ENCODE assay signal across 9 cellular contexts in the genomic region with DNA sequence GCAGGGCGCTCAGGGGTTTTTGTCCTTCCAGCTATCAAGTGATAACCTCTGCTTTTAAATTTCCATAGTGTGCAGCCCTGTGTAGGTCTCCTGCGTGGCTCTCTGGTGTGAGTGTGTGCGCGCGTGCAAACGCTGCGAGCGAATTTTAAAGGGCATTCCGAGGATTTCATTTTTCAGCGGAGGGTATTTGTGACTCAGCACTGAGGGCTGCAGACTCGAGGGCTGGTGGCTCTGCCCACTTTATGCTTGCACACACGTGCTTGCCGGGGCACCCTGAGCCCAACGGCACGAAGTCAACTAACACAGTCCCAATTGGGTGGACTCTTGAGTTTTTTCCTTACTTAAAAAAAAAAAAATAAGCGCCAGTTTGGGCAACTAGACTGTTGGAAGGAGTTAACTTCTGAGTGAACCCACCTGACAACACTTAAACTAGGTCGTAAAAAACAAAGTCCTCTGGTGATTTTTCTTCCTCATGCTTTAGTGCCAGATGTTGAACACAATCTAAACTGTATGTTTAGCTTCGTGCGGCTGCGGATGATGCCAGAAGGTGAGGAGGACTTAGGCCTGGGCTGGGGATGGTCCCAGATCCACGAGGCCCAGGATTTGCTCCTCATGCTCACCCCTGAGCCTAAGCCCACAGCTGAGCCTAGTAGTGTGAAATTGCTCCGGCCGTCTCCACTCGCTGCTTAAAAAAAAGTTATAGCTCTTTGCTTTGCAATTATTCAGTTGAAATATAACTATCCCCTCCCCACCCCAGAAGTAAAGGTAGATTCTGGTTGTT. TPM values are rescaled to one million over a fixed set of nuclear protein-coding genes. Genes with fewer than 3 reads are reported as not detected.
DNase-seq lines count a peak whose midpoint lies in the region; ATAC-seq and TF ChIP-seq lines count a peak whose summit lies in the region.
"Had no signal": no experiment of that assay in that cellular context is flagged by ENCODE, and none has a peak within 500 bp of the region (broad histone marks: within the 10 kb centered on the region; RNA-seq: fewer than 3 reads in every experiment).

No MANE protein-coding gene starts in this region.

- ATAC-seq in SK-N-SH treated with all-trans-retinoic acid at 6 μM for 48 hours: no peak
- ATAC-seq in stimulated activated effector memory CD8-positive, alpha-beta T cell treated with anti-CD3 and anti-CD28 coated beads, Interleukin-12 subunit alpha, Interleukin-12 subunit beta, amount 100 ng/mL, for 72 hours: no peak
- ATAC-seq in GM18870 (IDR thresholded peaks at IDR 0.05; ENCODE audit: unreplicated experiment): no peak

- H3K79me2 ChIP-seq in SK-N-SH (ENCODE audit: insufficient read depth) (no peaks in the 10 kb centered on the region), hepatocyte (peaks cover 3% of the 10 kb centered on the region)

- POLR2A ChIA-PET in SK-N-SH (lab: Yijun Ruan, JAX): no interaction called here

- no peak for TF ChIP-seq RAD21 in SK-N-SH (IDR thresholded peaks at IDR 0.05; ENCODE audit: low read length)

- H3K9ac ChIP-seq in SK-N-SH (no peak overlapping the region), SK-N-MC (ENCODE audit: insufficient read length) (no peak overlapping the region)

- H4K20me1 ChIP-seq in SK-N-SH (ENCODE audit: insufficient read depth): no peaks in the 10 kb centered on the region
- no peaks in the 10 kb centered on the region for H4K20me1 ChIP-seq in hepatocyte (ENCODE audit: insufficient read depth, poor library complexity, severe bottlenecking)

- peak overlapping the region; percentile 49 to 53; a peak in 3 of 4 replicates for H3K4me3 ChIP-seq in SK-N-SH (ENCODE audit: low read depth in 2 of 2, low read length in 1 of 2)
- H3K4me3 ChIP-seq in SK-N-MC: peak overlapping the region; percentile 81
- H3K4me3 ChIP-seq in hepatocyte: peak overlapping the region; percentile 79

- H3K9me3 Mint-ChIP-seq in stimulated activated effector memory CD8-positive, alpha-beta T cell treated with anti-CD3 and anti-CD28 coated beads, Interleukin-12 subunit alpha, Interleukin-12 subunit beta, amount 100 ng/mL, for 72 hours: no peaks in the 10 kb centered on the region

- no peaks in the 10 kb centered on the region for H3K36me3 ChIP-seq in SK-N-SH (replicated peaks in 1 of 2; ENCODE audit: control insufficient read depth in 1 of 2, insufficient read depth in 2 of 2, low read length in 1 of 2)
- no peaks in the 10 kb centered on the region for H3K36me3 ChIP-seq in SK-N-MC (ENCODE audit: insufficient read depth, low read length)
- H3K36me3 ChIP-seq in hepatocyte (replicated peaks; ENCODE audit: insufficient read depth, low read depth): no peaks in the 10 kb centered on the region

- H2AFZ ChIP-seq in SK-N-SH (ENCODE audit: low read depth) (no peak overlapping the region), hepatocyte (peak overlapping the region; percentile 21)

- peaks cover 86% of the 10 kb centered on the region for H3K27me3 ChIP-seq in SK-N-SH (ENCODE audit: insufficient read depth)
- peaks cover 18% of the 10 kb centered on the region for H3K27me3 ChIP-seq in hepatocyte

- DNase-seq in SK-N-SH (no peak), SK-N-MC (ENCODE audit: low read depth, low spot score) (no peak), hepatocyte (ENCODE audit: low spot score) (no peak), amniotic stem cell (lab: John Stamatoyannopoulos, UW) (no peak), foreskin melanocyte (no peak)
- DNase-seq in stimulated activated effector memory CD8-positive, alpha-beta T cell treated with anti-CD3 and anti-CD28 coated beads, Interleukin-12 subunit alpha, Interleukin-12 subunit beta, amount 100 ng/mL, for 72 hours (ENCODE audit: low spot score in 2 of 2): no peak
- DNase-seq: DND-41 had no signal

- H3K4me1 Mint-ChIP-seq in stimulated activated effector memory CD8-positive, alpha-beta T cell treated with anti-CD3 and anti-CD28 coated beads, Interleukin-12 subunit alpha, Interleukin-12 subunit beta, amount 100 ng/mL, for 72 hours: peaks cover 45% of the 10 kb centered on the region

- no peak for TF ChIP-seq EP300 in SK-N-SH (IDR thresholded peaks at IDR 0.05; ENCODE audit: borderline replicate concordance in 1 of 2, low read depth in 1 of 2, low read length in 1 of 2)

- H3K27ac ChIP-seq in SK-N-SH (ENCODE audit: low read depth in 2 of 2, low read length in 1 of 2) (no peak overlapping the region), SK-N-MC (no peak overlapping the region), hepatocyte (no peak overlapping the region)

- no peaks in the 10 kb centered on the region for H3K9me2 ChIP-seq in SK-N-SH
- no peaks in the 10 kb centered on the region for H3K9me2 ChIP-seq in hepatocyte (replicated peaks; ENCODE audit: insufficient read depth)

- H3K4me3 Mint-ChIP-seq in stimulated activated effector memory CD8-positive, alpha-beta T cell treated with anti-CD3 and anti-CD28 coated beads, Interleukin-12 subunit alpha, Interleukin-12 subunit beta, amount 100 ng/mL, for 72 hours: peak overlapping the region; percentile 85

- H3K4me1 ChIP-seq in SK-N-SH (ENCODE audit: control insufficient read depth in 1 of 2, insufficient read depth in 2 of 2, low read depth in 1 of 2, low read length in 1 of 2) (peaks cover 3 to 8% of the 10 kb centered on the region in 2 experiments; a peak in 3 of 4 replicates), hepatocyte (ENCODE audit: insufficient read depth) (peaks cover 23% of the 10 kb centered on the region)

- peak overlapping the region; percentile 89 for H3K4me2 ChIP-seq in SK-N-SH
- peak overlapping the region; percentile 98 for H3K4me2 ChIP-seq in hepatocyte

- no peak overlapping the region for H3K27ac Mint-ChIP-seq in stimulated activated effector memory CD8-positive, alpha-beta T cell treated with anti-CD3 and anti-CD28 coated beads, Interleukin-12 subunit alpha, Interleukin-12 subunit beta, amount 100 ng/mL, for 72 hours

- TF ChIP-seq CTCF in SK-N-SH (IDR thresholded peaks at IDR 0.05) (no peak), hepatocyte (IDR thresholded peaks at IDR 0.05; ENCODE audit: poor library complexity) (no peak)

- WGBS in SK-N-SH (ENCODE audit: low lambda C conversion rate): 11% methylated on average over 22 of the region's 24 CpGs
- WGBS in hepatocyte (ENCODE audit: low lambda C conversion rate, missing lambda C conversion rate): 5% methylated on average over 24 of the region's 24 CpGs

- H3F3A ChIP-seq in SK-N-SH (replicated peaks; ENCODE audit: insufficient read depth): peaks cover 8% of the 10 kb centered on the region

- CTCF ChIA-PET in SK-N-SH (lab: Yijun Ruan, JAX): interaction anchor here (1.3 kb wide), 1 partner anchor 9 kb away, joined by 4 read pairs; no protein-coding TSS in a partner anchor

- H3K36me3 Mint-ChIP-seq in stimulated activated effector memory CD8-positive, alpha-beta T cell treated with anti-CD3 and anti-CD28 coated beads, Interleukin-12 subunit alpha, Interleukin-12 subunit beta, amount 100 ng/mL, for 72 hours: no peaks in the 10 kb centered on the region

- no peaks in the 10 kb centered on the region for H3K9me3 ChIP-seq in SK-N-SH
- H3K9me3 ChIP-seq in SK-N-MC (ENCODE audit: low read depth, low read length): no peaks in the 10 kb centered on the region
- no peaks in the 10 kb centered on the region for H3K9me3 ChIP-seq in hepatocyte (ENCODE audit: low read depth)

TF ChIP-seq in SK-N-SH, 30 proteins besides CTCF, POLR2A, EP300 and RAD21 (continues in another document):
- TF ChIP-seq GATA2 (CRISPR knock-in tag; IDR thresholded peaks at IDR 0.05) (no peak), FOSL2 (IDR thresholded peaks at IDR 0.05; ENCODE audit: borderline replicate concordance, low read depth) (no peak), JUND (IDR thresholded peaks at IDR 0.05) (no peak), FOXJ3 (CRISPR knock-in tag; IDR thresholded peaks at IDR 0.05) (no peak), POLR2AphosphoS5 (IDR thresholded peaks at IDR 0.05; ENCODE audit: low read depth, low read length) (no peak), ELF1 (IDR thresholded peaks at IDR 0.05) (no peak)

TF ChIP-seq in SK-N-SH treated with all-trans-retinoic acid at 6 μM for 48 hours, 23 proteins besides CTCF, POLR2A, EP300 and RAD21 (continues in another document):
- TF ChIP-seq SNAI2 (CRISPR knock-in tag; IDR thresholded peaks at IDR 0.05) (no peak), TOX (CRISPR knock-in tag; IDR thresholded peaks at IDR 0.05; ENCODE audit: borderline replicate concordance) (no peak), TCF4 (CRISPR knock-in tag; IDR thresholded peaks at IDR 0.05; ENCODE audit: borderline replicate concordance) (no peak), ZNF70 (CRISPR knock-in tag; IDR thresholded peaks at IDR 0.05) (no peak), PPARA (CRISPR knock-in tag; IDR thresholded peaks at IDR 0.05; ENCODE audit: borderline replicate concordance) (no peak), RARB (CRISPR knock-in tag; IDR thresholded peaks at IDR 0.05) (no peak), ZNF565 (CRISPR knock-in tag; conservative IDR thresholded peaks at IDR 0.05; ENCODE audit: low read depth) (no peak)
- TF ChIP-seq, protein P1, sequence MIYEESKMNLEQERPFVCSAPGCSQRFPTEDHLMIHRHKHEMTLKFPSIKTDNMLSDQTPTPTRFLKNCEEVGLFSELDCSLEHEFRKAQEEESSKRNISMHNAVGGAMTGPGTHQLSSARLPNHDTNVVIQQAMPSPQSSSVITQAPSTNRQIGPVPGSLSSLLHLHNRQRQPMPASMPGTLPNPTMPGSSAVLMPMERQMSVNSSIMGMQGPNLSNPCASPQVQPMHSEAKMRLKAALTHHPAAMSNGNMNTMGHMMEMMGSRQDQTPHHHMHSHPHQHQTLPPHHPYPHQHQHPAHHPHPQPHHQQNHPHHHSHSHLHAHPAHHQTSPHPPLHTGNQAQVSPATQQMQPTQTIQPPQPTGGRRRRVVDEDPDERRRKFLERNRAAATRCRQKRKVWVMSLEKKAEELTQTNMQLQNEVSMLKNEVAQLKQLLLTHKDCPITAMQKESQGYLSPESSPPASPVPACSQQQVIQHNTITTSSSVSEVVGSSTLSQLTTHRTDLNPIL (CRISPR knock-in tag; IDR thresholded peaks at IDR 0.05; ENCODE audit: low read depth): no peak
- TF ChIP-seq, protein P2, sequence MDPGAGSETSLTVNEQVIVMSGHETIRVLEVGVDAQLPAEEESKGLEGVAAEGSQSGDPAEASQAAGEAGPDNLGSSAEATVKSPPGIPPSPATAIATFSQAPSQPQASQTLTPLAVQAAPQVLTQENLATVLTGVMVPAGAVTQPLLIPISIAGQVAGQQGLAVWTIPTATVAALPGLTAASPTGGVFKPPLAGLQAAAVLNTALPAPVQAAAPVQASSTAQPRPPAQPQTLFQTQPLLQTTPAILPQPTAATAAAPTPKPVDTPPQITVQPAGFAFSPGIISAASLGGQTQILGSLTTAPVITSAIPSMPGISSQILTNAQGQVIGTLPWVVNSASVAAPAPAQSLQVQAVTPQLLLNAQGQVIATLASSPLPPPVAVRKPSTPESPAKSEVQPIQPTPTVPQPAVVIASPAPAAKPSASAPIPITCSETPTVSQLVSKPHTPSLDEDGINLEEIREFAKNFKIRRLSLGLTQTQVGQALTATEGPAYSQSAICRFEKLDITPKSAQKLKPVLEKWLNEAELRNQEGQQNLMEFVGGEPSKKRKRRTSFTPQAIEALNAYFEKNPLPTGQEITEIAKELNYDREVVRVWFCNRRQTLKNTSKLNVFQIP (CRISPR knock-in tag; IDR thresholded peaks at IDR 0.05; ENCODE audit: borderline replicate concordance, low read depth): no peak

RNA-seq across cellular contexts. Expression of a gene that starts 2.1 kb away (rescaled TPM):
- polyA plus RNA-seq in SK-N-SH (2012; rRNA removed): not detected in 2 replicates
- not detected in 2 replicates for polyA plus RNA-seq in SK-N-SH (2012; cell fraction: cytosol; rRNA removed)
- polyA plus RNA-seq in SK-N-SH (2012; cell fraction: nucleus; rRNA removed): not detected in 2 replicates
- 1.7 and 2.0 TPM in 2 replicates for total RNA-seq in hepatocyte
- 1.6 and 2.3 TPM in 2 replicates for polyA plus RNA-seq in hepatocyte
